14 cellular contexts compared by ENCODE assay signal in the genomic region with DNA sequence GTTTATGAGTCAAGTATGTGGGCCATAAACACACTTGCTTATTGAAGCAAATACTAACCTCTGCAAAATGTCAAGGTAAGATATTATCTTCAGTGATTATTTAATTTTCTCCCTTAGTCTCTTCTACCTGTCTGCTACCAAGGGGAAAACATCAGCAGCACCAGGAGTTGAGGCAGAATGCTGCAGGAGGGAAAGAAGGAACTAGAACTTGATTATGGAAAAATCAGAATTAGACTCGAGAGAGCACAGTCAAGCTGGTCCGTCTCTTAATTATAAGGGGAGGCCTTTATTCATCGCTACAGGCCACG. TPM values are rescaled to one million over a fixed set of nuclear protein-coding genes. Genes with fewer than 3 reads are reported as not detected.
DNase-seq lines count a peak whose midpoint lies in the region; ATAC-seq, FAIRE-seq and TF ChIP-seq lines count a peak whose summit lies in the region.
"Had no signal": no experiment of that assay in that cellular context is flagged by ENCODE, and none has a peak within 500 bp of the region (broad histone marks: within the 10 kb centered on the region; RNA-seq: fewer than 3 reads in every experiment).

No MANE protein-coding gene starts in this region.

- TF ChIP-seq POLR2A in HepG2 (IDR thresholded peaks at IDR 0.05; ENCODE audit: insufficient read depth in 1 of 2, low read depth in 2 of 2, low read length in 2 of 2), result no peak
- TF ChIP-seq POLR2A in right lobe of liver (IDR thresholded peaks at IDR 0.05), result no peak

- FAIRE-seq in HepG2 (lab: Jason Lieb, UNC), result no peak

- no peak for TF ChIP-seq RAD21 in HepG2 (CRISPR knock-in tag; IDR thresholded peaks at IDR 0.05)

- no peaks in the 10 kb centered on the region for H3K79me2 ChIP-seq in HepG2 (ENCODE audit: insufficient read depth, low read length)

- H3K27me3 Mint-ChIP-seq in HFFc6 (ENCODE audit: insufficient read depth), result peaks cover 5% of the 10 kb centered on the region
- H3K27me3 Mint-ChIP-seq in neural crest cell (ENCODE audit: low read depth), result peaks cover 7% of the 10 kb centered on the region

- H3K27ac Mint-ChIP-seq in HFFc6 (no peak overlapping the region), neural crest cell (ENCODE audit: unreplicated experiment) (no peak overlapping the region)

- H3K4me1 ChIP-seq in HepG2 (ENCODE audit: insufficient read depth, low read length), result peaks cover 10% of the 10 kb centered on the region
- peaks cover 0 to 3% (median 0%) of the 10 kb centered on the region in 4 donors for H3K4me1 ChIP-seq in right lobe of liver
- no peaks in the 10 kb centered on the region for H3K4me1 ChIP-seq in RWPE2 (ENCODE audit: insufficient read depth, poor library complexity, severe bottlenecking)
- H3K4me1 ChIP-seq in mesenchymal stem cell (ENCODE audit: control insufficient read depth, insufficient read depth, low read depth, low read length), result peaks cover 4% of the 10 kb centered on the region

- H3K36me3 Mint-ChIP-seq in HFFc6 (ENCODE audit: low read depth) (no peaks in the 10 kb centered on the region; the same call in 1 of the 2 replicates), neural crest cell (ENCODE audit: low read depth) (no peaks in the 10 kb centered on the region)

- ATAC-seq in HepG2, result no peak
- ATAC-seq in right lobe of liver, result no peak
- no peak for ATAC-seq in RWPE2 (ENCODE audit: low read depth)

- no peak overlapping the region for H2BK12ac ChIP-seq in mesenchymal stem cell (ENCODE audit: low read length in 2 of 2)

- H2BK5ac ChIP-seq in mesenchymal stem cell (ENCODE audit: low read depth, low read length, poor library complexity, severe bottlenecking), result no peak overlapping the region

- H3K18ac ChIP-seq in mesenchymal stem cell (ENCODE audit: low read depth in 1 of 2, low read length in 2 of 2), result no peak overlapping the region

- no peaks in the 10 kb centered on the region for H3K9me3 ChIP-seq in HepG2 (ENCODE audit: low read length)
- no peaks in the 10 kb centered on the region for H3K9me3 ChIP-seq in right lobe of liver
- H3K9me3 ChIP-seq in RWPE2 (ENCODE audit: severe bottlenecking), result no peaks in the 10 kb centered on the region
- H3K9me3 ChIP-seq in mesenchymal stem cell (ENCODE audit: control insufficient read depth, low read length), result no peaks in the 10 kb centered on the region
- H3K9me3 ChIP-seq: A549 had no signal

- H3K4me3 ChIP-seq in HepG2 (replicated peaks in 1 of 3; ENCODE audit: insufficient read depth in 1 of 3, low read depth in 2 of 3, low read length in 3 of 3) (no peak overlapping the region), right lobe of liver (no peak overlapping the region), RWPE2 (ENCODE audit: severe bottlenecking) (no peak overlapping the region), mesenchymal stem cell (ENCODE audit: insufficient read depth in 1 of 2, low read depth in 1 of 2, low read length in 2 of 2) (no peak overlapping the region)
- H3K4me3 ChIP-seq: A549 had no signal

- no peak overlapping the region for H3K14ac ChIP-seq in mesenchymal stem cell (ENCODE audit: low read length in 2 of 2)

- no peak overlapping the region for H2BK120ac ChIP-seq in mesenchymal stem cell (ENCODE audit: low read depth, low read length)

- H3K9me3 Mint-ChIP-seq in HFFc6 (no peaks in the 10 kb centered on the region), neural crest cell (peaks cover 13% of the 10 kb centered on the region)

- H4K20me1 ChIP-seq in HepG2 (ENCODE audit: insufficient read depth, low read length), result no peaks in the 10 kb centered on the region

- no peak overlapping the region for H2BK15ac ChIP-seq in mesenchymal stem cell (ENCODE audit: low read depth, poor library complexity, severe bottlenecking)

- H3K4ac ChIP-seq in mesenchymal stem cell (ENCODE audit: low read depth in 1 of 2, low read length in 2 of 2), result no peak overlapping the region

- no peak overlapping the region for H3K23ac ChIP-seq in mesenchymal stem cell (ENCODE audit: low read length in 2 of 2)

- H3K79me1 ChIP-seq in mesenchymal stem cell (replicated peaks; ENCODE audit: low read length, poor library complexity, severe bottlenecking), result no peaks in the 10 kb centered on the region

- no peak overlapping the region for H2AK5ac ChIP-seq in mesenchymal stem cell (ENCODE audit: low read length, severe bottlenecking)

- TF ChIP-seq EP300 in HepG2 (IDR thresholded peaks at IDR 0.05; ENCODE audit: low read depth in 2 of 2, low read length in 2 of 2), result no peak
- no peak for TF ChIP-seq EP300 in HepG2 (CRISPR knock-in tag; IDR thresholded peaks at IDR 0.05; ENCODE audit: borderline replicate concordance)

- H4K91ac ChIP-seq in mesenchymal stem cell (ENCODE audit: low read length), result no peak overlapping the region

- TF ChIP-seq CTCF in HepG2 (CRISPR knock-in tag; IDR thresholded peaks at IDR 0.05) (no peak), right lobe of liver (IDR thresholded peaks at IDR 0.05) (peak in 1 of 4 donors; percentile 1), HFFc6 (IDR thresholded peaks at IDR 0.05) (peak; percentile 18; the same call in 1 of the 2 replicates), RWPE2 (IDR thresholded peaks at IDR 0.05; ENCODE audit: poor library complexity, severe bottlenecking) (peak; percentile 69), neural crest cell (conservative IDR thresholded peaks at IDR 0.05) (no peak)

- H3K4me2 ChIP-seq in HepG2 (ENCODE audit: low read depth, low read length) (no peak overlapping the region), mesenchymal stem cell (ENCODE audit: low read length, poor library complexity, severe bottlenecking) (no peak overlapping the region)

- no peak overlapping the region for H3K27ac ChIP-seq in HepG2 (ENCODE audit: extremely low read length, insufficient read depth, low read length)
- H3K27ac ChIP-seq in right lobe of liver, result no peak overlapping the region
- no peak overlapping the region for H3K27ac ChIP-seq in RWPE2 (ENCODE audit: poor library complexity, severe bottlenecking)
- no peak overlapping the region for H3K27ac ChIP-seq in mesenchymal stem cell (ENCODE audit: low read length, poor library complexity, severe bottlenecking)

- H3K36me3 ChIP-seq in HepG2 (replicated peaks in 1 of 2; ENCODE audit: control insufficient read depth in 1 of 2, insufficient read depth in 2 of 2, low read length in 2 of 2) (no peaks in the 10 kb centered on the region), right lobe of liver (no peaks in the 10 kb centered on the region), RWPE2 (ENCODE audit: low read depth) (no peaks in the 10 kb centered on the region), mesenchymal stem cell (ENCODE audit: control insufficient read depth in 1 of 2, insufficient read depth in 2 of 2, low read depth in 1 of 2, low read length in 2 of 2) (no peaks in the 10 kb centered on the region)

- peaks cover 12% of the 10 kb centered on the region for H3K4me1 Mint-ChIP-seq in HFFc6 (ENCODE audit: low read depth)
- H3K4me1 Mint-ChIP-seq in neural crest cell, result peaks cover 10% of the 10 kb centered on the region

- no TSS peak for BruUV-seq in HepG2 (replicated peaks; lab: Mats Ljungman, UMichigan)

- H3K4me3 Mint-ChIP-seq in HFFc6 (no peak overlapping the region), neural crest cell (peak overlapping the region; percentile 58)

- H2AFZ ChIP-seq in HepG2 (ENCODE audit: low read length) (no peak overlapping the region), mesenchymal stem cell (ENCODE audit: low read depth, low read length) (no peak overlapping the region)

- POLR2A ChIA-PET in HepG2 (lab: Yijun Ruan, JAX), result no interaction called here

- DNase-seq in HepG2 (ENCODE audit: low spot score), result no peak
- DNase-seq in right lobe of liver, result no peak
- no peak for DNase-seq in HFFc6
- no peak for DNase-seq in RWPE2 (ENCODE audit: low spot score)
- no peak for DNase-seq in neural crest cell (ENCODE audit: low read depth, low spot score)
- DNase-seq in NCI-H748 treated with DMSO at 0.1 percent for 48 hours (lab: John Stamatoyannopoulos, UW), result no peak
- DNase-seq in T-helper 2 cell, result no peak
- no peak for DNase-seq in mesenchymal stem cell
- DNase-seq: NCI-H1436 treated with DMSO at 0.1 percent for 48 hours; NK-92 treated with Interleukin-12 subunit alpha and Interleukin-12 subunit beta, amount 100 ng/mL, for 24 hours; Right ventricle myocardium superior had no signal

- CTCF ChIA-PET in HepG2 (lab: Yijun Ruan, JAX; ENCODE audit: low intra/inter-chr PET ratio, low total read pairs), result interaction anchor here (0.8 to 2.9 kb wide), 6 partner anchors 22 to 160 kb away, joined by 3 to 40 read pairs (median 12); a partner anchor contains a TSS

- WGBS in HepG2 (ENCODE audit: low lambda C conversion rate), result 62% methylated on average over 4 of the region's 4 CpGs
- WGBS in right lobe of liver (ENCODE audit: insufficient coverage, low coverage, low lambda C conversion rate, missing lambda C conversion rate), result 55% methylated on average over 4 of the region's 4 CpGs
- 85% methylated on average over 4 of the region's 4 CpGs for WGBS in mesenchymal stem cell

- intact Hi-C loops in HepG2 (cut with micrococcal nuclease; ENCODE audit: unreplicated experiment), result no loop called here
- intact Hi-C loops in right lobe of liver (cut with DNase I), result loop anchor here in 1 of 2 donors (10.0 kb wide), 1 partner anchor 57 kb away; no protein-coding TSS in a partner anchor

- in situ Hi-C loops in HepG2 (cut with HindIII; ENCODE audit: extremely low pct_ligation_motif_present, low pct_unique_long_range_greater_than_20kb), result loop anchor here (5.0 kb wide), 1 partner anchor 55 kb away; no protein-coding TSS in a partner anchor

- H4K8ac ChIP-seq in mesenchymal stem cell (ENCODE audit: low read length), result no peak overlapping the region

- H3K27me3 ChIP-seq in HepG2 (ENCODE audit: control insufficient read depth in 1 of 2, insufficient read depth in 2 of 2, low read length in 2 of 2) (peaks cover 0 to 10% of the 10 kb centered on the region in 2 experiments; a peak in 2 of 5 replicates), right lobe of liver (no peaks in the 10 kb centered on the region), RWPE2 (ENCODE audit: insufficient read depth, poor library complexity, severe bottlenecking) (no peaks in the 10 kb centered on the region), mesenchymal stem cell (ENCODE audit: control insufficient read depth in 1 of 2, insufficient read depth in 1 of 2, low read length in 2 of 2) (no peaks in the 10 kb centered on the region)

- no peak overlapping the region for H3K9ac ChIP-seq in HepG2 (ENCODE audit: insufficient read depth, low read depth, low read length)
- no peak overlapping the region for H3K9ac ChIP-seq in mesenchymal stem cell (ENCODE audit: low read length)

RNA-seq across cellular contexts. Expression of a gene that starts 4.9 kb away (rescaled TPM):
- total RNA-seq in HepG2 (2016; rRNA removed; fragmentation: Illumina TruSeq; extraction: Trizol), result 6.1 and 19.7 TPM in 2 replicates
- total RNA-seq in HepG2 (2016; cell fraction: cytosol; rRNA removed; fragmentation: Illumina TruSeq; extraction: Trizol; ENCODE audit: low read depth), result 2.8 and 3.8 TPM in 2 replicates
- total RNA-seq in HepG2 (2016; cell fraction: insoluble cytoplasmic fraction; rRNA removed; fragmentation: Illumina TruSeq; extraction: Trizol), result 5.8 and 20.5 TPM in 2 replicates
- 4.5 and 6.1 TPM in 2 replicates for total RNA-seq in HepG2 (2016; cell fraction: membrane; rRNA removed; fragmentation: Illumina TruSeq; extraction: Trizol)
- total RNA-seq in HepG2 (2016; cell fraction: nucleus; rRNA removed; fragmentation: Illumina TruSeq; extraction: Trizol), result 36.5 and 37.6 TPM in 2 replicates
- 20.5 and 26.9 TPM in 2 replicates for polyA plus RNA-seq in HepG2 (2011; rRNA removed)
- polyA plus RNA-seq in HepG2 (2011; cell fraction: cytosol; rRNA removed), result 11.3 and 12.9 TPM in 2 replicates
- polyA plus RNA-seq in HepG2 (2011; cell fraction: nucleus; rRNA removed), result 107 and 112 TPM in 2 replicates
- polyA plus RNA-seq in HepG2 (2012), result 13.0 and 18.5 TPM in 2 replicates
- 0.68 and 0.92 TPM in 2 replicates for polyA plus RNA-seq in HepG2 (2016; cell fraction: cytosol; fragmentation: Illumina TruSeq; extraction: Trizol; ENCODE audit: low read depth)
- 4.2 and 4.9 TPM in 2 replicates for polyA plus RNA-seq in HepG2 (2016; cell fraction: insoluble cytoplasmic fraction; fragmentation: Illumina TruSeq; extraction: Trizol; ENCODE audit: low read depth)
- polyA plus RNA-seq in HepG2 (2016; cell fraction: membrane; fragmentation: Illumina TruSeq; extraction: Trizol; ENCODE audit: low read depth), result 1.7 and 2.1 TPM in 2 replicates
- 50.1 and 57.5 TPM in 2 replicates for polyA plus RNA-seq in HepG2 (2016; cell fraction: nucleus; fragmentation: Illumina TruSeq; extraction: Trizol; ENCODE audit: insufficient read depth, low read depth)
- polyA minus RNA-seq in HepG2 (2011; rRNA and poly(A)+ RNA removed; ENCODE audit: low replicate concordance), result 26.7 and 43.3 TPM in 2 replicates
- polyA minus RNA-seq in HepG2 (2011; cell fraction: cytosol; rRNA and poly(A)+ RNA removed), result 6.0 and 6.5 TPM in 2 replicates
- polyA minus RNA-seq in HepG2 (2011; cell fraction: nucleus; rRNA and poly(A)+ RNA removed), result 45.2 and 45.3 TPM in 2 replicates
- 10 to 100 TPM in 5 of 6 experiments, 1 to 10 TPM in 1; 9.2 to 19.3 (median 12.6) TPM for total RNA-seq in right lobe of liver
- 10 to 100 TPM; 16.6 to 23.0 (median 18.3) TPM for total RNA-seq in HFFc6 (2021; fragmentation: NEBNext Ultra II Directional; extraction: Animal tissue kit (Norgen Biotek cat#: 25700))
- total RNA-seq in neural crest cell, result 24.6 and 26.9 TPM in 2 replicates
- 9.1 TPM for polyA plus RNA-seq in mesenchymal stem cell (2013, experiment 1 of 2)
- 8.1 TPM for polyA plus RNA-seq in mesenchymal stem cell (2013, experiment 2 of 2)

RNA-seq across cellular contexts. Expression of a gene that starts 18.5 kb away (rescaled TPM):
- not detected in 2 replicates for total RNA-seq in HepG2 (2016; rRNA removed; fragmentation: Illumina TruSeq; extraction: Trizol)
- total RNA-seq in HepG2 (2016; cell fraction: cytosol; rRNA removed; fragmentation: Illumina TruSeq; extraction: Trizol; ENCODE audit: low read depth), result not detected in 2 replicates
- total RNA-seq in HepG2 (2016; cell fraction: insoluble cytoplasmic fraction; rRNA removed; fragmentation: Illumina TruSeq; extraction: Trizol), result not detected in 2 replicates
- not detected in 2 replicates for total RNA-seq in HepG2 (2016; cell fraction: membrane; rRNA removed; fragmentation: Illumina TruSeq; extraction: Trizol)
- total RNA-seq in HepG2 (2016; cell fraction: nucleus; rRNA removed; fragmentation: Illumina TruSeq; extraction: Trizol), result not detected in 2 replicates
- polyA plus RNA-seq in HepG2 (2011; rRNA removed), result 0.08 TPM in 1 of 2 replicates, not detected in the other
- polyA plus RNA-seq in HepG2 (2011; cell fraction: cytosol; rRNA removed), result 0.03 TPM in 1 of 2 replicates, not detected in the other
- 0.03 and 0.26 TPM in 2 replicates for polyA plus RNA-seq in HepG2 (2011; cell fraction: nucleus; rRNA removed)
- not detected in 2 replicates for polyA plus RNA-seq in HepG2 (2012)
- polyA plus RNA-seq in HepG2 (2016; cell fraction: cytosol; fragmentation: Illumina TruSeq; extraction: Trizol; ENCODE audit: low read depth), result not detected in 2 replicates
- not detected in 2 replicates for polyA plus RNA-seq in HepG2 (2016; cell fraction: insoluble cytoplasmic fraction; fragmentation: Illumina TruSeq; extraction: Trizol; ENCODE audit: low read depth)
- polyA plus RNA-seq in HepG2 (2016; cell fraction: membrane; fragmentation: Illumina TruSeq; extraction: Trizol; ENCODE audit: low read depth), result not detected in 2 replicates
- polyA plus RNA-seq in HepG2 (2016; cell fraction: nucleus; fragmentation: Illumina TruSeq; extraction: Trizol; ENCODE audit: insufficient read depth, low read depth), result not detected in 2 replicates
- polyA minus RNA-seq in HepG2 (2011; rRNA and poly(A)+ RNA removed; ENCODE audit: low replicate concordance), result 33.8 TPM in 1 of 2 replicates, not detected in the other
- not detected in 2 replicates for polyA minus RNA-seq in HepG2 (2011; cell fraction: cytosol; rRNA and poly(A)+ RNA removed)
- polyA minus RNA-seq in HepG2 (2011; cell fraction: nucleus; rRNA and poly(A)+ RNA removed), result 0.13 TPM in 1 of 2 replicates, not detected in the other
- total RNA-seq in right lobe of liver, result 1 to 10 TPM; 1.5 to 3.1 (median 2.3) TPM
- total RNA-seq in HFFc6 (2021; fragmentation: NEBNext Ultra II Directional; extraction: Animal tissue kit (Norgen Biotek cat#: 25700)), result 10 to 100 TPM; 76.7 to 94.7 (median 80.9) TPM
- total RNA-seq in neural crest cell, result 52.3 and 52.8 TPM in 2 replicates
- 67.9 TPM for polyA plus RNA-seq in mesenchymal stem cell (2013, experiment 1 of 2)
- polyA plus RNA-seq in mesenchymal stem cell (2013, experiment 2 of 2), result 69.0 TPM

RNA-seq across cellular contexts. Expression of a gene that starts 39.8 kb away (rescaled TPM):
- total RNA-seq in HepG2 (2016; rRNA removed; fragmentation: Illumina TruSeq; extraction: Trizol) (0.83 and 1.7 TPM in 2 replicates), right lobe of liver (1 to 10 TPM; 1.6 to 6.6 (median 4.5) TPM), neural crest cell (not detected in 2 replicates)
- total RNA-seq in HepG2 (2016; cell fraction: cytosol; rRNA removed; fragmentation: Illumina TruSeq; extraction: Trizol; ENCODE audit: low read depth), result 0.09 and 0.61 TPM in 2 replicates
- total RNA-seq in HepG2 (2016; cell fraction: insoluble cytoplasmic fraction; rRNA removed; fragmentation: Illumina TruSeq; extraction: Trizol), result 0.89 and 2.0 TPM in 2 replicates
- total RNA-seq in HepG2 (2016; cell fraction: membrane; rRNA removed; fragmentation: Illumina TruSeq; extraction: Trizol), result 1.0 and 1.9 TPM in 2 replicates
- 1.2 and 1.3 TPM in 2 replicates for total RNA-seq in HepG2 (2016; cell fraction: nucleus; rRNA removed; fragmentation: Illumina TruSeq; extraction: Trizol)
- 0.16 and 0.32 TPM in 2 replicates for polyA plus RNA-seq in HepG2 (2011; rRNA removed)
- 0.19 and 0.67 TPM in 2 replicates for polyA plus RNA-seq in HepG2 (2011; cell fraction: cytosol; rRNA removed)
- 0.27 TPM in 1 of 2 replicates, not detected in the other for polyA plus RNA-seq in HepG2 (2011; cell fraction: nucleus; rRNA removed)
- 0.07 and 0.08 TPM in 2 replicates for polyA plus RNA-seq in HepG2 (2012)
- polyA plus RNA-seq in HepG2 (2016; cell fraction: cytosol; fragmentation: Illumina TruSeq; extraction: Trizol; ENCODE audit: low read depth), result 0.59 and 0.68 TPM in 2 replicates
- 1.1 and 1.2 TPM in 2 replicates for polyA plus RNA-seq in HepG2 (2016; cell fraction: insoluble cytoplasmic fraction; fragmentation: Illumina TruSeq; extraction: Trizol; ENCODE audit: low read depth)
- 0.91 and 1.5 TPM in 2 replicates for polyA plus RNA-seq in HepG2 (2016; cell fraction: membrane; fragmentation: Illumina TruSeq; extraction: Trizol; ENCODE audit: low read depth)
- polyA plus RNA-seq in HepG2 (2016; cell fraction: nucleus; fragmentation: Illumina TruSeq; extraction: Trizol; ENCODE audit: insufficient read depth, low read depth), result 2.7 and 3.2 TPM in 2 replicates
- polyA minus RNA-seq in HepG2 (2011; rRNA and poly(A)+ RNA removed; ENCODE audit: low replicate concordance), result 0.76 TPM in 1 of 2 replicates, not detected in the other
- 0.79 TPM in 1 of 2 replicates, not detected in the other for polyA minus RNA-seq in HepG2 (2011; cell fraction: cytosol; rRNA and poly(A)+ RNA removed)
- not detected in 2 replicates for polyA minus RNA-seq in HepG2 (2011; cell fraction: nucleus; rRNA and poly(A)+ RNA removed)
- total RNA-seq in HFFc6 (2021; fragmentation: NEBNext Ultra II Directional; extraction: Animal tissue kit (Norgen Biotek cat#: 25700)), result not detected
- not detected for polyA plus RNA-seq in mesenchymal stem cell (2013, experiment 1 of 2)
- polyA plus RNA-seq in mesenchymal stem cell (2013, experiment 2 of 2), result not detected
- total RNA-seq: H4 had no signal
- polyA plus RNA-seq: BJ had no signal

RNA-seq across cellular contexts. Expression of a gene that starts 45.0 kb away (rescaled TPM):
- total RNA-seq in HepG2 (2016; rRNA removed; fragmentation: Illumina TruSeq; extraction: Trizol), result 39.8 and 47.6 TPM in 2 replicates
- total RNA-seq in HepG2 (2016; cell fraction: cytosol; rRNA removed; fragmentation: Illumina TruSeq; extraction: Trizol; ENCODE audit: low read depth), result 17.3 and 23.9 TPM in 2 replicates
- 40.9 and 48.9 TPM in 2 replicates for total RNA-seq in HepG2 (2016; cell fraction: insoluble cytoplasmic fraction; rRNA removed; fragmentation: Illumina TruSeq; extraction: Trizol)
- 32.7 and 40.7 TPM in 2 replicates for total RNA-seq in HepG2 (2016; cell fraction: membrane; rRNA removed; fragmentation: Illumina TruSeq; extraction: Trizol)
- 19.1 and 24.2 TPM in 2 replicates for total RNA-seq in HepG2 (2016; cell fraction: nucleus; rRNA removed; fragmentation: Illumina TruSeq; extraction: Trizol)
- polyA plus RNA-seq in HepG2 (2011; rRNA removed), result 60.6 and 61.2 TPM in 2 replicates
- 46.9 and 72.0 TPM in 2 replicates for polyA plus RNA-seq in HepG2 (2011; cell fraction: cytosol; rRNA removed)
- 30.9 and 32.2 TPM in 2 replicates for polyA plus RNA-seq in HepG2 (2011; cell fraction: nucleus; rRNA removed)
- polyA plus RNA-seq in HepG2 (2012), result 17.8 and 27.6 TPM in 2 replicates
- polyA plus RNA-seq in HepG2 (2016; cell fraction: cytosol; fragmentation: Illumina TruSeq; extraction: Trizol; ENCODE audit: low read depth), result 15.1 and 21.8 TPM in 2 replicates
- 52.4 and 52.8 TPM in 2 replicates for polyA plus RNA-seq in HepG2 (2016; cell fraction: insoluble cytoplasmic fraction; fragmentation: Illumina TruSeq; extraction: Trizol; ENCODE audit: low read depth)
- polyA plus RNA-seq in HepG2 (2016; cell fraction: membrane; fragmentation: Illumina TruSeq; extraction: Trizol; ENCODE audit: low read depth), result 23.9 and 32.8 TPM in 2 replicates
- 25.4 and 28.6 TPM in 2 replicates for polyA plus RNA-seq in HepG2 (2016; cell fraction: nucleus; fragmentation: Illumina TruSeq; extraction: Trizol; ENCODE audit: insufficient read depth, low read depth)
- 68.6 and 143 TPM in 2 replicates for polyA minus RNA-seq in HepG2 (2011; rRNA and poly(A)+ RNA removed; ENCODE audit: low replicate concordance)
- polyA minus RNA-seq in HepG2 (2011; cell fraction: cytosol; rRNA and poly(A)+ RNA removed), result 32.1 and 32.4 TPM in 2 replicates
- polyA minus RNA-seq in HepG2 (2011; cell fraction: nucleus; rRNA and poly(A)+ RNA removed), result 21.8 and 28.6 TPM in 2 replicates
- total RNA-seq in right lobe of liver, result 10 to 100 TPM; 10.3 to 27.0 (median 20.2) TPM
- total RNA-seq in HFFc6 (2021; fragmentation: NEBNext Ultra II Directional; extraction: Animal tissue kit (Norgen Biotek cat#: 25700)), result 10 to 100 TPM; 28.2 to 44.8 (median 39.5) TPM
- total RNA-seq in neural crest cell, result 2.4 and 3.3 TPM in 2 replicates
- 5.8 TPM for polyA plus RNA-seq in mesenchymal stem cell (2013, experiment 1 of 2)
- 5.8 TPM for polyA plus RNA-seq in mesenchymal stem cell (2013, experiment 2 of 2)

Comparison
In these comparisons a context has a peak if more than half of its experiments do, and no peak if none do; other contexts are left out.
1. CTCF ChIP-seq: peak in HFFc6 (single experiment) and RWPE2 (single experiment); none in HepG2 (single experiment) and neural crest cell (single experiment).
2. RNA of a gene that starts 18.5 kb away (total RNA-seq): 76.7 to 94.7 TPM in HFFc6 and 52.3 to 52.8 TPM in neural crest cell; 1.5 to 3.1 TPM in right lobe of liver and not detected in HepG2; every median in the first group is over 10 times any median in the second.